Comparison of ENCODE assay signal across 1 cellular context in genomic region chr3:143157957-143158548, GRCh38.
TF ChIP-seq lines count a peak whose summit lies in the region.

No MANE protein-coding gene starts in this region.

TF ChIP-seq in HepG2, 621 proteins besides CTCF, POLR2A, EP300 and RAD21 (continued from another document):
- peak; percentile 54 for TF ChIP-seq ATF7 (IDR thresholded peaks at IDR 0.05)
- no peak for TF ChIP-seq ATF7 (CRISPR knock-in tag; IDR thresholded peaks at IDR 0.05)
TF ChIP-seq in HepG2: peak in this region for 1.
